ENCODE assay signal across 9 cellular contexts in genomic region chr14:83071888-83072501, GRCh38.
A peak's percentile ranks its signal among the peaks of the same experiment; 100 is the strongest.
DNase-seq lines count a peak whose midpoint lies in the region; ATAC-seq, FAIRE-seq and TF ChIP-seq lines count a peak whose summit lies in the region.
"Had no signal": no experiment of that assay in that cellular context is flagged by ENCODE, and none has a peak within 500 bp of the region (broad histone marks: within the 10 kb centered on the region; RNA-seq: fewer than 3 reads in every experiment).

No MANE protein-coding gene starts in this region.

- H3K9me3 Mint-ChIP-seq in activated naive CD4-positive, alpha-beta T cell treated with anti-CD3 and anti-CD28 coated beads, Interleukin-2, amount 10 ng/mL, durations not matched to agents 7 days and 5 days: peaks cover 5% of the 10 kb centered on the region

- TF ChIP-seq CTCF in LNCaP clone FGC (IDR thresholded peaks at IDR 0.05; ENCODE audit: control insufficient read depth, extremely low read depth, insufficient read depth) (peak; percentile 29), WERI-Rb-1 (IDR thresholded peaks at IDR 0.05; ENCODE audit: low read depth, low read length) (peak; percentile 22; the same call in 1 of the 2 replicates)

- no peaks in the 10 kb centered on the region for H3K9me3 ChIP-seq in WERI-Rb-1 (ENCODE audit: severe bottlenecking)
- no peaks in the 10 kb centered on the region for H3K9me3 ChIP-seq in small intestine (ENCODE audit: control insufficient read depth, low read depth)
- H3K9me3 ChIP-seq: BLaER1 treated with 17β-estradiol and CSF1 and Interleukin-3, amounts not matched to agents 10 nM and 100 nM had no signal

- no peaks in the 10 kb centered on the region for H3K4me1 ChIP-seq in small intestine (ENCODE audit: control insufficient read depth in 2 of 2, insufficient read depth in 1 of 2, low read depth in 1 of 2, low read length in 1 of 2)
- H3K4me1 ChIP-seq: BLaER1 treated with 17β-estradiol and CSF1 and Interleukin-3, amounts not matched to agents 10 nM and 100 nM had no signal

- H3K4me3 ChIP-seq in LNCaP clone FGC (ENCODE audit: low read depth, low read length) (no peak overlapping the region), WERI-Rb-1 (ENCODE audit: low read depth, low read length) (no peak overlapping the region), small intestine (ENCODE audit: low read depth in 1 of 2, low read length in 2 of 2) (no peak overlapping the region)
- H3K4me3 ChIP-seq: BLaER1 treated with 17β-estradiol and CSF1 and Interleukin-3, amounts not matched to agents 10 nM and 100 nM had no signal

- no peaks in the 10 kb centered on the region for H3K4me1 Mint-ChIP-seq in activated naive CD4-positive, alpha-beta T cell treated with anti-CD3 and anti-CD28 coated beads, Interleukin-2, amount 10 ng/mL, durations not matched to agents 7 days and 5 days

- DNase-seq in NOMO-1 (lab: John Stamatoyannopoulos, UW; ENCODE audit: unreplicated experiment in 2 of 2) (peak; percentile 7 to 54), NOMO-1 treated with dmso at 0.1 percent for 144 hours (lab: John Stamatoyannopoulos, UW; ENCODE audit: unreplicated experiment) (no peak), LNCaP clone FGC (ENCODE audit: low read depth) (no peak), WERI-Rb-1 (no peak), small intestine (peak; percentile 50), amygdala (lab: John Stamatoyannopoulos, UW) (no peak)
- DNase-seq in activated naive CD4-positive, alpha-beta T cell treated with anti-CD3 and anti-CD28 coated beads, Interleukin-2, amount 10 ng/mL, durations not matched to agents 7 days and 5 days: no peak

- WGBS in small intestine, 3 donors: 48 to 59% (median 56%) methylated on average over 5 of the region's 5 CpGs

- H3K27me3 ChIP-seq in WERI-Rb-1 (ENCODE audit: insufficient read depth, low read depth, severe bottlenecking) (no peaks in the 10 kb centered on the region), small intestine (ENCODE audit: control insufficient read depth in 2 of 2, insufficient read depth in 2 of 2, low read length in 2 of 2) (no peaks in the 10 kb centered on the region)
- H3K27me3 ChIP-seq: BLaER1 treated with 17β-estradiol and CSF1 and Interleukin-3, amounts not matched to agents 10 nM and 100 nM had no signal

- no peaks in the 10 kb centered on the region for H3K27me3 Mint-ChIP-seq in activated naive CD4-positive, alpha-beta T cell treated with anti-CD3 and anti-CD28 coated beads, Interleukin-2, amount 10 ng/mL, durations not matched to agents 7 days and 5 days

- no peak overlapping the region for H3K4me3 Mint-ChIP-seq in activated naive CD4-positive, alpha-beta T cell treated with anti-CD3 and anti-CD28 coated beads, Interleukin-2, amount 10 ng/mL, durations not matched to agents 7 days and 5 days

- ATAC-seq in GM21529 (IDR thresholded peaks at IDR 0.05; ENCODE audit: unreplicated experiment): no peak

- no peak overlapping the region for H3K27ac Mint-ChIP-seq in activated naive CD4-positive, alpha-beta T cell treated with anti-CD3 and anti-CD28 coated beads, Interleukin-2, amount 10 ng/mL, durations not matched to agents 7 days and 5 days

- CTCF ChIA-PET in activated naive CD4-positive, alpha-beta T cell treated with anti-CD3 and anti-CD28 coated beads, Interleukin-2, amount 10 ng/mL, durations not matched to agents 7 days and 5 days (lab: Charles Lee): interaction anchor here (0.5 to 0.7 kb wide), 2 partner anchors 363 to 1953 kb away, joined by 3 read pairs; no protein-coding TSS in a partner anchor

- no peaks in the 10 kb centered on the region for H3K36me3 Mint-ChIP-seq in activated naive CD4-positive, alpha-beta T cell treated with anti-CD3 and anti-CD28 coated beads, Interleukin-2, amount 10 ng/mL, durations not matched to agents 7 days and 5 days

- no peak for FAIRE-seq in small intestine (lab: Jason Lieb, UNC)

- H3K27ac ChIP-seq in WERI-Rb-1 (no peak overlapping the region), small intestine (ENCODE audit: low read depth in 1 of 2, low read length in 1 of 2) (no peak overlapping the region)
- H3K27ac ChIP-seq: BLaER1 treated with 17β-estradiol and CSF1 and Interleukin-3, amounts not matched to agents 10 nM and 100 nM had no signal

- no peaks in the 10 kb centered on the region for H3K36me3 ChIP-seq in WERI-Rb-1
- no peaks in the 10 kb centered on the region for H3K36me3 ChIP-seq in small intestine (ENCODE audit: control insufficient read depth in 2 of 2, insufficient read depth in 2 of 2, low read length in 2 of 2)
- H3K36me3 ChIP-seq: BLaER1 treated with 17β-estradiol and CSF1 and Interleukin-3, amounts not matched to agents 10 nM and 100 nM had no signal

Comparison
In these comparisons a context has a peak if more than half of its experiments do, and no peak if none do; other contexts are left out.
1. DNase-seq: peak in NOMO-1 (2 of 2) and small intestine (single experiment); none in NOMO-1 treated with dmso at 0.1 percent for 144 hours (single experiment), LNCaP clone FGC (single experiment), WERI-Rb-1 (single experiment), amygdala (0 of 56) and activated naive CD4-positive, alpha-beta T cell treated with anti-CD3 and anti-CD28 coated beads, Interleukin-2, amount 10 ng/mL, durations not matched to agents 7 days and 5 days (single experiment).